Comparison of ENCODE assay signal across 8 cellular contexts in the genomic region with DNA sequence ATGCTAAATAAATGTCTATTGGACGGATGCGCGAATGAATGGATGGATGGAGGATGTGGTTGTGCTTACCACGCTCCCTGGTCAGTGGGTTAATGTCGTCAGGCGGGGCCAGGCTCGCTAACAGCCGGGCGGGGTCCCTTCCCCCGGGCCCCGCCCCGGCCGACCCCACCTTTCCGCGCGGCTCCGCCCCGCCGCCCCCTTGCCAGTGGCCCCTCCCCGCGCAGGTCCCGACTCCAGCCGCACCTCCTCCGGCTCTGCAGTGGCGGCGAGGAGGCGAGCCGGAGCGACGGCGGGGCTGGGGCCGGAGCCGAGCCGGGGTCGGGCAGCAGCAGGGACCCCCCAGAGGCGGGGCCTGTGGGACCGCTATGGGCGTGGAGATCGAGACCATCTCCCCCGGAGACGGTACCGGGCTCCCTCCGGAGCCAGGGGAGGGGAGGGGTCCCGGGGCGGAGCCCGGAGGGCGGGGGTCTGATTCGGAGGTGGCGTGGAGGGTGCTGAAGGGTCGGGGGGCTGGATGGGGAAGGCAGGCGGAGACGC. TPM values are rescaled to one million over a fixed set of nuclear protein-coding genes. Genes with fewer than 3 reads are reported as not detected.
A peak's percentile ranks its signal among the peaks of the same experiment; 100 is the strongest.
DNase-seq lines count a peak whose midpoint lies in the region; ATAC-seq and TF ChIP-seq lines count a peak whose summit lies in the region.

A gene (plus strand): TSS at position 257 of the 537 bp plus-strand sequence. CDS start 109 bp downstream, at position 366.

- H3K4me1 Mint-ChIP-seq in T-helper 17 cell: peaks cover 22% of the 10 kb centered on the region
- peaks cover 24% of the 10 kb centered on the region for H3K4me1 Mint-ChIP-seq in MCF 10A (ENCODE audit: insufficient read depth, unreplicated experiment)
- H3K4me1 Mint-ChIP-seq in immature natural killer cell: peaks cover 25 to 38% of the 10 kb centered on the region in 2 donors

- no peaks in the 10 kb centered on the region for H4K20me1 ChIP-seq in Karpas-422 (ENCODE audit: insufficient read depth, low read depth, low read length)
- H4K20me1 ChIP-seq in smooth muscle cell (ENCODE audit: low read depth): no peaks in the 10 kb centered on the region

- ATAC-seq in T-helper 17 cell (no peak), HG02870 (IDR thresholded peaks at IDR 0.05; ENCODE audit: unreplicated experiment) (no peak), GM18861 (IDR thresholded peaks at IDR 0.05; ENCODE audit: unreplicated experiment) (no peak)

- no peaks in the 10 kb centered on the region for H3F3A ChIP-seq in smooth muscle cell (ENCODE audit: low read depth)

- H3K79me2 ChIP-seq in Karpas-422 (ENCODE audit: low read length) (peaks cover 25% of the 10 kb centered on the region), smooth muscle cell (ENCODE audit: low read depth) (peaks cover 20% of the 10 kb centered on the region)

- no peaks in the 10 kb centered on the region for H3K27me3 Mint-ChIP-seq in T-helper 17 cell
- H3K27me3 Mint-ChIP-seq in MCF 10A (ENCODE audit: insufficient read depth, unreplicated experiment): no peaks in the 10 kb centered on the region
- H3K27me3 Mint-ChIP-seq in immature natural killer cell (ENCODE audit: low read depth in 3 of 3): peaks cover 5 to 9% (median 6%) of the 10 kb centered on the region in 3 donors

- H3K4me1 ChIP-seq in Karpas-422 (ENCODE audit: low read length): peaks cover 32% of the 10 kb centered on the region
- H3K4me1 ChIP-seq in smooth muscle cell (ENCODE audit: low read depth): peaks cover 13% of the 10 kb centered on the region

- POLR2A ChIA-PET in MCF 10A (lab: Yijun Ruan, JAX): interaction anchor here (0.8 to 2.8 kb wide), 12 partner anchors 8 to 124 kb away, joined by 3 to 22 read pairs (median 4); a partner anchor contains a TSS

- H2AFZ ChIP-seq in Karpas-422 (ENCODE audit: low read length): peak within 1 kb of the TSS; percentile 25
- H2AFZ ChIP-seq in smooth muscle cell (ENCODE audit: low read depth): peak within 1 kb of the TSS; percentile 86

- no TSS peak for BruUV-seq in MCF 10A (replicated peaks; lab: Mats Ljungman, UMichigan)

- H3K27me3 ChIP-seq in Karpas-422 (ENCODE audit: low read length) (no peaks in the 10 kb centered on the region), smooth muscle cell (ENCODE audit: low read depth) (no peaks in the 10 kb centered on the region)

- WGBS in smooth muscle cell (ENCODE audit: low lambda C conversion rate): 0% methylated on average over 4 of the region's 52 CpGs

- H3K27ac ChIP-seq in Karpas-422 (ENCODE audit: low read length): no peak within 1 kb of the TSS
- no peak within 1 kb of the TSS for H3K27ac ChIP-seq in smooth muscle cell (ENCODE audit: low read depth)

- H3K9me2 ChIP-seq in Karpas-422 (replicated peaks; ENCODE audit: insufficient read depth, low read length): no peaks in the 10 kb centered on the region

- H3K4me3 Mint-ChIP-seq in T-helper 17 cell (peak within 1 kb of the TSS; percentile 87), MCF 10A (ENCODE audit: unreplicated experiment) (no peak within 1 kb of the TSS), immature natural killer cell (peak within 1 kb of the TSS in 3 of 5 donors; percentile 54 to 94 (median 85))

- H3K9me3 Mint-ChIP-seq in MCF 10A (ENCODE audit: unreplicated experiment) (no peaks in the 10 kb centered on the region), immature natural killer cell (no peaks in the 10 kb centered on the region)

- DNase-seq in D341Med (ENCODE audit: low spot score): peak; percentile 77
- peak; percentile 85 for DNase-seq in Karpas-422
- peak; percentile 17 to 68 (median 61) for DNase-seq in T-helper 17 cell
- DNase-seq in MCF 10A (ENCODE audit: unreplicated experiment): peak; percentile 48
- peak; percentile 40 to 56 (median 50) for DNase-seq in immature natural killer cell
- DNase-seq in smooth muscle cell (lab: John Stamatoyannopoulos, UW; ENCODE audit: unreplicated experiment): no peak

- peaks cover 3% of the 10 kb centered on the region for H3K36me3 Mint-ChIP-seq in T-helper 17 cell (ENCODE audit: low read depth)
- H3K36me3 Mint-ChIP-seq in MCF 10A (ENCODE audit: insufficient read depth, unreplicated experiment): peaks cover 5% of the 10 kb centered on the region
- H3K36me3 Mint-ChIP-seq in immature natural killer cell: no peaks in the 10 kb centered on the region

- H3K36me3 ChIP-seq in Karpas-422 (ENCODE audit: insufficient read depth, low read length) (no peaks in the 10 kb centered on the region), smooth muscle cell (ENCODE audit: low read depth) (no peaks in the 10 kb centered on the region)

- peak within 1 kb of the TSS; percentile 61 for H3K4me3 ChIP-seq in Karpas-422 (ENCODE audit: low read length)
- peak within 1 kb of the TSS; percentile 93 for H3K4me3 ChIP-seq in smooth muscle cell

- TF ChIP-seq CTCF in MCF 10A (IDR thresholded peaks at IDR 0.05; ENCODE audit: unreplicated experiment): no peak
- TF ChIP-seq CTCF in smooth muscle cell (IDR thresholded peaks at IDR 0.05; ENCODE audit: borderline replicate concordance, insufficient read depth, poor library complexity, severe bottlenecking): no peak

- H3K27ac Mint-ChIP-seq in T-helper 17 cell (no peak within 1 kb of the TSS), MCF 10A (ENCODE audit: low read depth, unreplicated experiment) (no peak within 1 kb of the TSS), immature natural killer cell (peak within 1 kb of the TSS in 3 of 6 donors; percentile 31 to 74 (median 68))

- intact Hi-C loops in MCF 10A (cut with micrococcal nuclease): no loop called here

- no peaks in the 10 kb centered on the region for H3K9me3 ChIP-seq in Karpas-422 (ENCODE audit: low read length)
- no peaks in the 10 kb centered on the region for H3K9me3 ChIP-seq in T-helper 17 cell (ENCODE audit: control insufficient read depth, low read length, poor library complexity, severe bottlenecking)
- no peaks in the 10 kb centered on the region for H3K9me3 ChIP-seq in smooth muscle cell (replicated peaks; ENCODE audit: low read depth)

- H3K9ac ChIP-seq in Karpas-422 (ENCODE audit: low read length) (peak within 1 kb of the TSS; percentile 59), smooth muscle cell (ENCODE audit: low read depth) (peak within 1 kb of the TSS; percentile 62)

- CTCF ChIA-PET in MCF 10A (lab: Yijun Ruan, JAX): interaction anchor here (0.6 to 0.9 kb wide), 2 partner anchors 101 to 122 kb away, joined by 3 read pairs; no protein-coding TSS in a partner anchor

- H3K4me2 ChIP-seq in Karpas-422 (ENCODE audit: low read depth, low read length, poor library complexity, severe bottlenecking) (peak within 1 kb of the TSS; percentile 99), smooth muscle cell (peak within 1 kb of the TSS; percentile 100)

RNA-seq across cellular contexts. Expression of the gene that starts here (rescaled TPM):
- 0.71 and 3.6 TPM in 2 replicates for total RNA-seq in Karpas-422 (2014; rRNA removed; shearing (Covaris generic); ENCODE audit: low replicate concordance)
- total RNA-seq in T-helper 17 cell (1 to 10 TPM in 1 of 2 donors, under 1 TPM in 1; 0.27 to 2.6 TPM), MCF 10A (2022) (1.7 and 1.8 TPM in 2 replicates), smooth muscle cell (17.2 and 17.5 TPM in 2 replicates)
- polyA plus RNA-seq in immature natural killer cell (1 to 10 TPM; 5.3 to 8.6 (median 7.8) TPM), smooth muscle cell (26.3 and 29.8 TPM in 2 replicates)
